1 cellular context compared by ENCODE assay signal in the genomic region with DNA sequence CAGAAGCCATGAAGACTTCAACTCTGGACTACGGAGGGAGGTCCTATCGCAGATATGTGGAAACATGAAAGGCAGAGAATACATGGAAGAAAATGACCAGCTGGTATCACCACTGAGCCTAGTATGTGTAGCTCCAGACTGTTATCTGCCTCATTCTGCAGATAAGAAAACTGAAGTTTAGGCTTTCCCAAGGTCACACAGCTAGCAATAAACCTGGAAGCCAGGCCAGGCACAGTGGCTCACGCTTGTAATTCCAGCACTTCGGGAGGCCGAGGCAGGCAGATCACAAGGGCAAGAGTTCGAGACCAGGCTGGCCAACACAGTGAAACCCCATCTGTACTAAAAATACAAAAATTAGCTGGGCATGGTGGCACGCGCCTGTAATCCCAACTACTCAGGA.
A peak's percentile ranks its signal among the peaks of the same experiment; 100 is the strongest.
TF ChIP-seq lines count a peak whose summit lies in the region.

No MANE protein-coding gene starts in this region.

TF ChIP-seq in K562, 482 proteins besides CTCF, POLR2A, EP300 and RAD21:
- TF ChIP-seq, protein P1, sequence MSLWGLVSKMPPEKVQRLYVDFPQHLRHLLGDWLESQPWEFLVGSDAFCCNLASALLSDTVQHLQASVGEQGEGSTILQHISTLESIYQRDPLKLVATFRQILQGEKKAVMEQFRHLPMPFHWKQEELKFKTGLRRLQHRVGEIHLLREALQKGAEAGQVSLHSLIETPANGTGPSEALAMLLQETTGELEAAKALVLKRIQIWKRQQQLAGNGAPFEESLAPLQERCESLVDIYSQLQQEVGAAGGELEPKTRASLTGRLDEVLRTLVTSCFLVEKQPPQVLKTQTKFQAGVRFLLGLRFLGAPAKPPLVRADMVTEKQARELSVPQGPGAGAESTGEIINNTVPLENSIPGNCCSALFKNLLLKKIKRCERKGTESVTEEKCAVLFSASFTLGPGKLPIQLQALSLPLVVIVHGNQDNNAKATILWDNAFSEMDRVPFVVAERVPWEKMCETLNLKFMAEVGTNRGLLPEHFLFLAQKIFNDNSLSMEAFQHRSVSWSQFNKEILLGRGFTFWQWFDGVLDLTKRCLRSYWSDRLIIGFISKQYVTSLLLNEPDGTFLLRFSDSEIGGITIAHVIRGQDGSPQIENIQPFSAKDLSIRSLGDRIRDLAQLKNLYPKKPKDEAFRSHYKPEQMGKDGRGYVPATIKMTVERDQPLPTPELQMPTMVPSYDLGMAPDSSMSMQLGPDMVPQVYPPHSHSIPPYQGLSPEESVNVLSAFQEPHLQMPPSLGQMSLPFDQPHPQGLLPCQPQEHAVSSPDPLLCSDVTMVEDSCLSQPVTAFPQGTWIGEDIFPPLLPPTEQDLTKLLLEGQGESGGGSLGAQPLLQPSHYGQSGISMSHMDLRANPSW (CRISPR knock-in tag; IDR thresholded peaks at IDR 0.05), result no peak
- 0 out of 2 replicates have a peak, but pooled peaks have one; percentile 41 for TF ChIP-seq ZNF583 (CRISPR knock-in tag; IDR thresholded peaks at IDR 0.05)
